8 cellular contexts compared by ENCODE assay signal in genomic region chr11:72642815-72643511, GRCh38. TPM values are rescaled to one million over a fixed set of nuclear protein-coding genes. Genes with fewer than 3 reads are reported as not detected.
DNase-seq lines count a peak whose midpoint lies in the region; ATAC-seq and TF ChIP-seq lines count a peak whose summit lies in the region.

No MANE protein-coding gene starts in this region.

- no peaks in the 10 kb centered on the region for H3K9me3 Mint-ChIP-seq in T-helper 2 cell treated with Interferon-gamma antibody and Interleukin-4, amounts not matched to agents 5 μg/mL and 100 μg/mL, for 36 hours

- in situ Hi-C loops in gastrocnemius medialis (cut with MboI; ENCODE audit: low sequenced_read_pairs in 4 of 4) = no loop called here

- no peaks in the 10 kb centered on the region for H3K4me1 Mint-ChIP-seq in T-helper 2 cell treated with Interferon-gamma antibody and Interleukin-4, amounts not matched to agents 5 μg/mL and 100 μg/mL, for 36 hours (ENCODE audit: low read depth)

- peak overlapping the region; percentile 24 to 67 (median 52) for H3K27ac ChIP-seq in gastrocnemius medialis

- intact Hi-C loops in gastrocnemius medialis (cut with DNase I; ENCODE audit: low total_unique reads) = loop anchor here (1.0 to 5.0 kb wide), 3 partner anchors 44 to 171 kb away; no protein-coding TSS in a partner anchor

- H3K9me3 ChIP-seq in gastrocnemius medialis = no peaks in the 10 kb centered on the region

- H3K27me3 ChIP-seq in gastrocnemius medialis = peaks cover 0 to 11% (median 0%) of the 10 kb centered on the region in 3 donors

- no peaks in the 10 kb centered on the region for H3K36me3 Mint-ChIP-seq in T-helper 2 cell treated with Interferon-gamma antibody and Interleukin-4, amounts not matched to agents 5 μg/mL and 100 μg/mL, for 36 hours (ENCODE audit: low read depth)

- peak; percentile 94 to 99 (median 98) for TF ChIP-seq CTCF in gastrocnemius medialis (IDR thresholded peaks at IDR 0.05 in 4 of 5, conservative IDR thresholded peaks at IDR 0.05 in 1 of 5)

- peak; percentile 62 to 78 for ATAC-seq in gastrocnemius medialis
- no peak for ATAC-seq in GM21529 (IDR thresholded peaks at IDR 0.05; ENCODE audit: unreplicated experiment)
- ATAC-seq in HG03025 (IDR thresholded peaks at IDR 0.05; ENCODE audit: low FRiP score, unreplicated experiment) = no peak

- no peak overlapping the region for H3K27ac Mint-ChIP-seq in T-helper 2 cell treated with Interferon-gamma antibody and Interleukin-4, amounts not matched to agents 5 μg/mL and 100 μg/mL, for 36 hours

- peaks cover 10% of the 10 kb centered on the region for H3K27me3 Mint-ChIP-seq in T-helper 2 cell treated with Interferon-gamma antibody and Interleukin-4, amounts not matched to agents 5 μg/mL and 100 μg/mL, for 36 hours (ENCODE audit: low read depth)

- H3K4me3 ChIP-seq in gastrocnemius medialis = peak overlapping the region; percentile 63 to 77 (median 68)

- H3K4me1 ChIP-seq in gastrocnemius medialis = peaks cover 8 to 22% of the 10 kb centered on the region in 2 donors

- no peak for TF ChIP-seq POLR2A in gastrocnemius medialis (IDR thresholded peaks at IDR 0.05)

- DNase-seq in GDM1 (lab: John Stamatoyannopoulos, UW) (peak; percentile 12), KG1 (lab: John Stamatoyannopoulos, UW) (peak; percentile 41), amygdala (lab: John Stamatoyannopoulos, UW) (peak in 32 of 56 donors; percentile 18 to 74 (median 52)), hepatic stellate cell (ENCODE audit: low spot score) (peak; percentile 80), gastrocnemius medialis (peak in 1 of 2 donors; percentile 35)
- peak; percentile 63 for DNase-seq in T-helper 2 cell treated with Interferon-gamma antibody and Interleukin-4, amounts not matched to agents 5 μg/mL and 100 μg/mL, for 36 hours (ENCODE audit: low spot score)

- no peaks in the 10 kb centered on the region for H3K36me3 ChIP-seq in gastrocnemius medialis

- peak overlapping the region; percentile 27 for H3K4me3 Mint-ChIP-seq in T-helper 2 cell treated with Interferon-gamma antibody and Interleukin-4, amounts not matched to agents 5 μg/mL and 100 μg/mL, for 36 hours

RNA-seq across cellular contexts. Expression of gene PDE2A, which starts 31.3 kb away (rescaled TPM):
- 10 to 100 TPM; 13.4 to 26.6 (median 21.9) TPM for total RNA-seq in gastrocnemius medialis

Comparison
In these comparisons a context has a peak if more than half of its experiments do, and no peak if none do; other contexts are left out.
1. ATAC-seq: peak in gastrocnemius medialis (2 of 2); none in GM21529 (single experiment) and HG03025 (single experiment).